In genomic region chr11:76132268-76132667, GRCh38 we compare ENCODE assay signal across 18 cellular contexts.
DNase-seq lines count a peak whose midpoint lies in the region; ATAC-seq, FAIRE-seq and TF ChIP-seq lines count a peak whose summit lies in the region.
"Had no signal": no experiment of that assay in that cellular context is flagged by ENCODE, and none has a peak within 500 bp of the region (broad histone marks: within the 10 kb centered on the region; RNA-seq: fewer than 3 reads in every experiment).

No MANE protein-coding gene starts in this region.

- H3K9me3 ChIP-seq in endothelial cell of umbilical vein (replicated peaks; ENCODE audit: control insufficient read depth, insufficient read depth, low read length): no peaks in the 10 kb centered on the region
- H3K9me3 ChIP-seq: MG63, SJSA1 had no signal

- POLR2A ChIA-PET in activated CD4-positive, alpha-beta T cell treated with anti-CD3 and anti-CD28 coated beads, Interleukin-2, amount 10 ng/mL, durations not matched to agents 7 days and 5 days (lab: Charles Lee): interaction anchor here (0.6 kb wide), 1 partner anchor 9 kb away, joined by 5 read pairs; no protein-coding TSS in a partner anchor
- POLR2A ChIA-PET in endothelial cell of umbilical vein (lab: Charles Lee): interaction anchor here (0.6 to 0.7 kb wide), 2 partner anchors 12 to 21 kb away, joined by 3 read pairs; no protein-coding TSS in a partner anchor

- no peak for TF ChIP-seq POLR2A in endothelial cell of umbilical vein (IDR thresholded peaks at IDR 0.05; ENCODE audit: low read depth, low read length)

- H3K36me3 ChIP-seq in endothelial cell of umbilical vein (ENCODE audit: control insufficient read depth in 2 of 2, extremely low read depth in 1 of 2, insufficient read depth in 2 of 2, low read length in 2 of 2): peaks cover 0 to 4% of the 10 kb centered on the region in 2 experiments
- H3K36me3 ChIP-seq: MG63, SJSA1 had no signal

- no peaks in the 10 kb centered on the region for H4K20me1 ChIP-seq in endothelial cell of umbilical vein (replicated peaks; ENCODE audit: control insufficient read depth, extremely low read depth, insufficient read depth, low read length)

- DNase-seq in activated CD4-positive, alpha-beta T cell treated with anti-CD3 and anti-CD28 coated beads, Interleukin-2, amount 10 ng/mL, durations not matched to agents 7 days and 5 days: no peak
- no peak for DNase-seq in activated CD4-positive, alpha-beta T cell treated with anti-CD3 and anti-CD28 coated beads for 48 hours
- DNase-seq in NCI-H69 (lab: John Stamatoyannopoulos, UW): peak; percentile 54
- DNase-seq in endothelial cell of umbilical vein (ENCODE audit: low read depth, low spot score): peak; percentile 56
- no peak for DNase-seq in sciatic nerve (ENCODE audit: low spot score)
- no peak for DNase-seq in NCI-H524 treated with DMSO at 0.1 percent for 48 hours (lab: John Stamatoyannopoulos, UW)
- DNase-seq: activated CD4-positive, alpha-beta T cell treated with anti-CD3 and anti-CD28 coated beads for 1 hour; CD8-positive, alpha-beta memory T cell; EL; hippocampal formation; MG63; midbrain; NCI-H187; T-helper 9 cell had no signal

- H3K4me3 Mint-ChIP-seq in activated CD4-positive, alpha-beta T cell treated with anti-CD3 and anti-CD28 coated beads, Interleukin-2, amount 10 ng/mL, durations not matched to agents 7 days and 5 days: no peak overlapping the region
- H3K4me3 Mint-ChIP-seq: CD8-positive, alpha-beta memory T cell had no signal

- FAIRE-seq in endothelial cell of umbilical vein (lab: Jason Lieb, UNC): no peak
- FAIRE-seq: keratinocyte had no signal

- CTCF ChIA-PET in activated CD4-positive, alpha-beta T cell treated with anti-CD3 and anti-CD28 coated beads, Interleukin-2, amount 10 ng/mL, durations not matched to agents 7 days and 5 days (lab: Charles Lee): interaction anchor here (1.1 to 2.6 kb wide), 5 partner anchors 9 to 235 kb away, joined by 3 to 10 read pairs (median 7); no protein-coding TSS in a partner anchor
- CTCF ChIA-PET in endothelial cell of umbilical vein (lab: Charles Lee): interaction anchor here (0.8 to 4.3 kb wide), 7 partner anchors 8 to 251 kb away, joined by 3 to 18 read pairs (median 4); no protein-coding TSS in a partner anchor

- H3K27me3 Mint-ChIP-seq in activated CD4-positive, alpha-beta T cell treated with anti-CD3 and anti-CD28 coated beads, Interleukin-2, amount 10 ng/mL, durations not matched to agents 7 days and 5 days: no peaks in the 10 kb centered on the region
- H3K27me3 Mint-ChIP-seq: CD8-positive, alpha-beta memory T cell had no signal

- no peaks in the 10 kb centered on the region for H3K79me2 ChIP-seq in endothelial cell of umbilical vein (ENCODE audit: control insufficient read depth, insufficient read depth, low read length)

- peaks cover 22% of the 10 kb centered on the region for H3K4me1 Mint-ChIP-seq in activated CD4-positive, alpha-beta T cell treated with anti-CD3 and anti-CD28 coated beads, Interleukin-2, amount 10 ng/mL, durations not matched to agents 7 days and 5 days

- intact Hi-C loops in endothelial cell of umbilical vein (cut with micrococcal nuclease): no loop called here
- intact Hi-C loops in sciatic nerve (cut with DNase I): no loop called here

- H3K36me3 Mint-ChIP-seq in activated CD4-positive, alpha-beta T cell treated with anti-CD3 and anti-CD28 coated beads, Interleukin-2, amount 10 ng/mL, durations not matched to agents 7 days and 5 days (ENCODE audit: low read depth): no peaks in the 10 kb centered on the region

- no peak overlapping the region for H3K9ac ChIP-seq in endothelial cell of umbilical vein (replicated peaks; ENCODE audit: extremely low read depth, insufficient read depth, low read length)

- peaks cover 2% of the 10 kb centered on the region for H3K4me1 ChIP-seq in endothelial cell of umbilical vein (ENCODE audit: control insufficient read depth, extremely low read depth, insufficient read depth, low read length)
- H3K4me1 ChIP-seq: SJSA1 had no signal

- no peak overlapping the region for H3K4me2 ChIP-seq in endothelial cell of umbilical vein (ENCODE audit: insufficient read depth, low read length)

- no peak overlapping the region for H2AFZ ChIP-seq in endothelial cell of umbilical vein (ENCODE audit: low read depth, low read length)

- dilution Hi-C loops in endothelial cell of umbilical vein (cut with MboI; ENCODE audit: extremely low pct_ligation_motif_present, low sequenced_read_pairs): no loop called here

- H3K9me3 Mint-ChIP-seq in activated CD4-positive, alpha-beta T cell treated with anti-CD3 and anti-CD28 coated beads, Interleukin-2, amount 10 ng/mL, durations not matched to agents 7 days and 5 days: no peaks in the 10 kb centered on the region
- H3K9me3 Mint-ChIP-seq: CD8-positive, alpha-beta memory T cell had no signal

- no peaks in the 10 kb centered on the region for H3K27me3 ChIP-seq in endothelial cell of umbilical vein (ENCODE audit: control insufficient read depth in 2 of 2, insufficient read depth in 2 of 2, low read length in 2 of 2)
- H3K27me3 ChIP-seq: MG63, SJSA1 had no signal

- H3K27ac Mint-ChIP-seq in activated CD4-positive, alpha-beta T cell treated with anti-CD3 and anti-CD28 coated beads, Interleukin-2, amount 10 ng/mL, durations not matched to agents 7 days and 5 days: peak overlapping the region; percentile 37
- H3K27ac Mint-ChIP-seq: CD8-positive, alpha-beta memory T cell had no signal

- H3K4me3 ChIP-seq in endothelial cell of umbilical vein (replicated peaks in 1 of 3; ENCODE audit: insufficient read depth in 1 of 3, low read depth in 1 of 3, low read length in 3 of 3): no peak overlapping the region
- H3K4me3 ChIP-seq: MG63, SJSA1 had no signal

- ATAC-seq in sciatic nerve: peak; percentile 18
- ATAC-seq in HG03439 (IDR thresholded peaks at IDR 0.05; ENCODE audit: unreplicated experiment): no peak
- ATAC-seq in HG02938 (IDR thresholded peaks at IDR 0.05; ENCODE audit: unreplicated experiment): no peak

- no peaks in the 10 kb centered on the region for H3K9me1 ChIP-seq in endothelial cell of umbilical vein (replicated peaks; ENCODE audit: control insufficient read depth, extremely low read depth, insufficient read depth, low read length)

- H3K27ac ChIP-seq in endothelial cell of umbilical vein (ENCODE audit: insufficient read depth, low read depth, low read length): no peak overlapping the region
- H3K27ac ChIP-seq: SJSA1 had no signal

- no TSS peak for BruUV-seq in endothelial cell of umbilical vein (replicated peaks; lab: Mats Ljungman, UMichigan)

- TF ChIP-seq CTCF in endothelial cell of umbilical vein (IDR thresholded peaks at IDR 0.05; ENCODE audit: extremely low read depth in 1 of 2, insufficient read depth in 1 of 2, low read depth in 1 of 2, low read length in 2 of 2): no peak

TF ChIP-seq in endothelial cell of umbilical vein, 7 proteins besides CTCF, POLR2A, EP300 and RAD21:
- TF ChIP-seq GATA2 (IDR thresholded peaks at IDR 0.05; ENCODE audit: insufficient read depth, insufficient read length, low read depth, low read length) (no peak), POLR2AphosphoS5 (IDR thresholded peaks at IDR 0.05; ENCODE audit: insufficient read depth, low read depth, low read length) (no peak), FOS (IDR thresholded peaks at IDR 0.05; ENCODE audit: borderline replicate concordance, insufficient read depth, low read length) (no peak), MAX (IDR thresholded peaks at IDR 0.05; ENCODE audit: insufficient read depth, insufficient read length) (no peak), EZH2 (IDR thresholded peaks at IDR 0.05; ENCODE audit: borderline replicate concordance, low read depth, low read length, severe bottlenecking) (no peak), JUN (IDR thresholded peaks at IDR 0.05; ENCODE audit: borderline replicate concordance, insufficient read depth, insufficient read length, low read depth) (no peak), MYC (IDR thresholded peaks at IDR 0.05; ENCODE audit: low read depth, low read length) (no peak)

Comparison
In these comparisons a context has a peak if more than half of its experiments do, and no peak if none do; other contexts are left out.
1. DNase-seq: peak in NCI-H69 (single experiment) and endothelial cell of umbilical vein (single experiment); none in activated CD4-positive, alpha-beta T cell treated with anti-CD3 and anti-CD28 coated beads, Interleukin-2, amount 10 ng/mL, durations not matched to agents 7 days and 5 days (single experiment), activated CD4-positive, alpha-beta T cell treated with anti-CD3 and anti-CD28 coated beads for 48 hours (single experiment), sciatic nerve (single experiment) and NCI-H524 treated with DMSO at 0.1 percent for 48 hours (single experiment).